Comparison of ENCODE assay signal across 19 cellular contexts in genomic region chr2:29262681-29263260, GRCh38.
A peak's percentile ranks its signal among the peaks of the same experiment; 100 is the strongest.
DNase-seq lines count a peak whose midpoint lies in the region; ATAC-seq, FAIRE-seq and TF ChIP-seq lines count a peak whose summit lies in the region.
"Had no signal": no experiment of that assay in that cellular context is flagged by ENCODE, and none has a peak within 500 bp of the region (broad histone marks: within the 10 kb centered on the region; RNA-seq: fewer than 3 reads in every experiment).

No MANE protein-coding gene starts in this region.

- dilution Hi-C loops in mammary epithelial cell (cut with HindIII; ENCODE audit: low sequenced_read_pairs) = no loop called here

- H2AFZ ChIP-seq in mammary epithelial cell (ENCODE audit: low read depth, low read length) = no peak overlapping the region
- H2AFZ ChIP-seq in SK-N-SH (ENCODE audit: low read depth) = no peak overlapping the region
- H2AFZ ChIP-seq: parathyroid adenoma had no signal

- no peak for ATAC-seq in upper lobe of right lung
- ATAC-seq: activated T-cell treated with anti-CD3 and anti-CD28 coated beads, Interleukin-2, amount 50 U/mL, for 72 hours; left lung had no signal

- peak in 1 of 2 experiments; percentile 98; a peak in 2 of 4 replicates for TF ChIP-seq EP300 in SK-N-SH (IDR thresholded peaks at IDR 0.05; ENCODE audit: borderline replicate concordance in 1 of 2, low read depth in 1 of 2, low read length in 1 of 2)

- no peaks in the 10 kb centered on the region for H3K9me2 ChIP-seq in SK-N-SH

- H3K9ac ChIP-seq in mammary epithelial cell (ENCODE audit: insufficient read depth, low read length) (no peak overlapping the region), SK-N-SH (no peak overlapping the region)
- H3K9ac ChIP-seq: parathyroid adenoma had no signal

- intact Hi-C loops in mammary epithelial cell (cut with micrococcal nuclease) = no loop called here
- intact Hi-C loops in breast epithelium (cut with DNase I; ENCODE audit: low total_unique reads) = no loop called here
- intact Hi-C loops in upper lobe of right lung (cut with DNase I) = no loop called here

- FAIRE-seq in GM19239 (lab: Jason Lieb, UNC) (no peak), HTR-8/SVneo (lab: Jason Lieb, UNC) (no peak)
- FAIRE-seq: TTC549 had no signal

- H3K9me3 ChIP-seq in mammary epithelial cell (replicated peaks; ENCODE audit: insufficient read depth, low read length) = no peaks in the 10 kb centered on the region
- H3K9me3 ChIP-seq in breast epithelium = no peaks in the 10 kb centered on the region
- no peaks in the 10 kb centered on the region for H3K9me3 ChIP-seq in SK-N-SH
- H3K9me3 ChIP-seq in upper lobe of right lung = no peaks in the 10 kb centered on the region
- H3K9me3 ChIP-seq: left lung, SJSA1 had no signal

- no peak overlapping the region for H3K27ac ChIP-seq in mammary epithelial cell (ENCODE audit: insufficient read depth, low read depth, low read length)
- no peak overlapping the region for H3K27ac ChIP-seq in breast epithelium
- H3K27ac ChIP-seq in SK-N-SH (ENCODE audit: low read depth in 2 of 2, low read length in 1 of 2) = peak overlapping the region; percentile 4 to 100; a peak in 3 of 4 replicates
- no peak overlapping the region for H3K27ac ChIP-seq in upper lobe of right lung
- H3K27ac ChIP-seq: left lung, parathyroid adenoma, SJSA1, spleen had no signal

- no peaks in the 10 kb centered on the region for H3F3A ChIP-seq in SK-N-SH (replicated peaks; ENCODE audit: insufficient read depth)

- 77% methylated on average over 7 of the region's 7 CpGs for WGBS in mammary epithelial cell (ENCODE audit: low coverage, missing lambda C conversion rate)
- 52% methylated on average over 7 of the region's 7 CpGs for WGBS in SK-N-SH (ENCODE audit: low lambda C conversion rate)

- H3K4me1 ChIP-seq in mammary epithelial cell (ENCODE audit: insufficient read depth, low read length) (peaks cover 9% of the 10 kb centered on the region), breast epithelium (no peaks in the 10 kb centered on the region), SK-N-SH (ENCODE audit: control insufficient read depth in 1 of 2, insufficient read depth in 2 of 2, low read depth in 1 of 2, low read length in 1 of 2) (peaks cover 0 to 58% of the 10 kb centered on the region in 2 experiments; a peak in 3 of 4 replicates), upper lobe of right lung (no peaks in the 10 kb centered on the region)
- H3K4me1 ChIP-seq: left lung, parathyroid adenoma, spleen had no signal

- H3K4me2 ChIP-seq in mammary epithelial cell (ENCODE audit: insufficient read depth, low read depth, low read length) = no peak overlapping the region
- no peak overlapping the region for H3K4me2 ChIP-seq in SK-N-SH

- TF ChIP-seq CTCF in mammary epithelial cell (conservative IDR thresholded peaks at IDR 0.05 in 1 of 2, IDR thresholded peaks at IDR 0.05 in 1 of 2; ENCODE audit: extremely low read depth in 1 of 2, insufficient read depth in 1 of 2, low read depth in 1 of 2, low read length in 2 of 2) = no peak
- TF ChIP-seq CTCF in breast epithelium (IDR thresholded peaks at IDR 0.05) = no peak
- no peak for TF ChIP-seq CTCF in SK-N-SH (IDR thresholded peaks at IDR 0.05)
- no peak for TF ChIP-seq CTCF in upper lobe of right lung (IDR thresholded peaks at IDR 0.05)

- no peak overlapping the region for H3K4me3 ChIP-seq in mammary epithelial cell (replicated peaks in 1 of 3; ENCODE audit: insufficient read depth in 1 of 3, low read depth in 2 of 3, low read length in 3 of 3)
- no peak overlapping the region for H3K4me3 ChIP-seq in breast epithelium
- H3K4me3 ChIP-seq in SK-N-SH (ENCODE audit: low read depth in 2 of 2, low read length in 1 of 2) = no peak overlapping the region; a peak in 1 of 4 replicates
- no peak overlapping the region for H3K4me3 ChIP-seq in upper lobe of right lung
- H3K4me3 ChIP-seq: left lung, SJSA1, spleen had no signal

- TF ChIP-seq RAD21 in SK-N-SH (IDR thresholded peaks at IDR 0.05; ENCODE audit: low read length) = peak; percentile 33

- TF ChIP-seq POLR2A in breast epithelium (IDR thresholded peaks at IDR 0.05) = no peak

- H3K36me3 ChIP-seq in mammary epithelial cell (ENCODE audit: insufficient read depth, low read length) = no peaks in the 10 kb centered on the region
- no peaks in the 10 kb centered on the region for H3K36me3 ChIP-seq in breast epithelium
- no peaks in the 10 kb centered on the region for H3K36me3 ChIP-seq in SK-N-SH (replicated peaks in 1 of 2; ENCODE audit: control insufficient read depth in 1 of 2, insufficient read depth in 2 of 2, low read length in 1 of 2)
- no peaks in the 10 kb centered on the region for H3K36me3 ChIP-seq in upper lobe of right lung
- H3K36me3 ChIP-seq: left lung, SJSA1, spleen had no signal

- no peaks in the 10 kb centered on the region for H4K20me1 ChIP-seq in mammary epithelial cell (ENCODE audit: insufficient read depth, low read length)
- H4K20me1 ChIP-seq in SK-N-SH (ENCODE audit: insufficient read depth) = no peaks in the 10 kb centered on the region

- CTCF ChIA-PET in mammary epithelial cell (lab: Charles Lee; ENCODE audit: low non-redundant PET) (no interaction called here), SK-N-SH (lab: Yijun Ruan, JAX) (interaction anchor here (0.8 to 3.0 kb wide), 14 partner anchors 10 to 763 kb away, joined by 3 to 16 read pairs (median 4); no protein-coding TSS in a partner anchor)

- in situ Hi-C loops in mammary epithelial cell (cut with MboI; ENCODE audit: low sequenced_read_pairs in 2 of 2) = no loop called here

- BruUV-seq in mammary epithelial cell (replicated peaks; lab: Mats Ljungman, UMichigan) = no TSS peak

- peak; percentile 64 for DNase-seq in mammary epithelial cell
- DNase-seq in breast epithelium (ENCODE audit: low spot score in 2 of 2) = no peak
- DNase-seq in NCI-H146 treated with DMSO at 0.1 percent for 48 hours (lab: John Stamatoyannopoulos, UW; ENCODE audit: unreplicated experiment) = peak; percentile 27
- DNase-seq in SK-N-SH = peak; percentile 79
- no peak for DNase-seq in GM19239 (ENCODE audit: insufficient read length, low spot score)
- DNase-seq in HTR-8/SVneo (ENCODE audit: insufficient read length, low spot score) = no peak
- no peak for DNase-seq in NCI-H446 treated with DMSO at 0.1 percent for 48 hours (lab: John Stamatoyannopoulos, UW)
- DNase-seq in upper lobe of right lung = no peak
- DNase-seq: activated CD4-positive, alpha-beta T cell treated with anti-CD3 and anti-CD28 coated beads, Interleukin-2, amount 50 U/mL, for 48 hours; activated T-cell treated with anti-CD3 and anti-CD28 coated beads, Interleukin-2, amount 50 U/mL, for 72 hours; Calu3; cerebellar nuclear complex; KG1; left lung; NCI-H2171 treated with DMSO at 0.1 percent for 48 hours; spleen had no signal

- H3K27me3 ChIP-seq in mammary epithelial cell (ENCODE audit: insufficient read depth, low read length) (no peaks in the 10 kb centered on the region), breast epithelium (no peaks in the 10 kb centered on the region), SK-N-SH (ENCODE audit: insufficient read depth) (no peaks in the 10 kb centered on the region), upper lobe of right lung (no peaks in the 10 kb centered on the region)
- H3K27me3 ChIP-seq: SJSA1 had no signal

- H3K79me2 ChIP-seq in mammary epithelial cell (ENCODE audit: insufficient read depth, low read length) = no peaks in the 10 kb centered on the region
- no peaks in the 10 kb centered on the region for H3K79me2 ChIP-seq in SK-N-SH (ENCODE audit: insufficient read depth)
- H3K79me2 ChIP-seq: parathyroid adenoma had no signal

- POLR2A ChIA-PET in SK-N-SH (lab: Yijun Ruan, JAX) = interaction anchor here (0.5 to 3.0 kb wide), 20 partner anchors 11 to 763 kb away, joined by 3 to 28 read pairs (median 4); partner anchors contain the start of gene ALK

TF ChIP-seq in SK-N-SH, 30 proteins besides CTCF, POLR2A, EP300 and RAD21 (continues in another document):
- TF ChIP-seq NRF1 (IDR thresholded peaks at IDR 0.05; ENCODE audit: low read depth, low read length) (no peak), GATA2 (CRISPR knock-in tag; IDR thresholded peaks at IDR 0.05) (peak; percentile 94), ELF1 (IDR thresholded peaks at IDR 0.05) (no peak), FOXJ3 (CRISPR knock-in tag; IDR thresholded peaks at IDR 0.05) (peak; percentile 100), RXRA (IDR thresholded peaks at IDR 0.05; ENCODE audit: borderline replicate concordance, low read depth) (no peak), CHD2 (IDR thresholded peaks at IDR 0.05; ENCODE audit: low read length, partially characterized antibody) (peak; percentile 82), NFIC (IDR thresholded peaks at IDR 0.05; ENCODE audit: borderline replicate concordance) (peak; percentile 54; the same call in 1 of the 2 replicates), GABPA (IDR thresholded peaks at IDR 0.05; ENCODE audit: low read depth) (no peak), USF2 (IDR thresholded peaks at IDR 0.05; ENCODE audit: borderline replicate concordance, low read depth, low read length) (no peak), FOXM1 (IDR thresholded peaks at IDR 0.05; ENCODE audit: low read depth) (peak; percentile 53; the same call in 1 of the 2 replicates), RFX5 (IDR thresholded peaks at IDR 0.05; ENCODE audit: low read length) (peak; percentile 48; the same call in 1 of the 2 replicates), TAF1 (IDR thresholded peaks at IDR 0.05; ENCODE audit: borderline replicate concordance, low read depth, low read length) (no peak), YY1 (IDR thresholded peaks at IDR 0.05; ENCODE audit: low read depth) (no peak), SIN3A (IDR thresholded peaks at IDR 0.05; ENCODE audit: borderline replicate concordance, low read depth, low read length) (no peak), RCOR1 (IDR thresholded peaks at IDR 0.05; ENCODE audit: low read length) (peak; percentile 96), TCF12 (IDR thresholded peaks at IDR 0.05) (peak; percentile 61)
- TF ChIP-seq, protein P1, sequence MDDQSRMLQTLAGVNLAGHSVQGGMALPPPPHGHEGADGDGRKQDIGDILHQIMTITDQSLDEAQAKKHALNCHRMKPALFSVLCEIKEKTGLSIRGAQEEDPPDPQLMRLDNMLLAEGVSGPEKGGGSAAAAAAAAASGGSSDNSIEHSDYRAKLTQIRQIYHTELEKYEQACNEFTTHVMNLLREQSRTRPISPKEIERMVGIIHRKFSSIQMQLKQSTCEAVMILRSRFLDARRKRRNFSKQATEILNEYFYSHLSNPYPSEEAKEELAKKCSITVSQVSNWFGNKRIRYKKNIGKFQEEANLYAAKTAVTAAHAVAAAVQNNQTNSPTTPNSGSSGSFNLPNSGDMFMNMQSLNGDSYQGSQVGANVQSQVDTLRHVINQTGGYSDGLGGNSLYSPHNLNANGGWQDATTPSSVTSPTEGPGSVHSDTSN (IDR thresholded peaks at IDR 0.05) = no peak

Comparison
In these comparisons a context has a peak if more than half of its experiments do, and no peak if none do; other contexts are left out.
1. DNase-seq: peak in mammary epithelial cell (single experiment), NCI-H146 treated with DMSO at 0.1 percent for 48 hours (single experiment) and SK-N-SH (single experiment); none in breast epithelium (0 of 2), GM19239 (single experiment), HTR-8/SVneo (single experiment), NCI-H446 treated with DMSO at 0.1 percent for 48 hours (single experiment) and upper lobe of right lung (single experiment).
2. H3K27ac ChIP-seq: peak in SK-N-SH (2 of 2); none in mammary epithelial cell (single experiment), breast epithelium (0 of 2) and upper lobe of right lung (single experiment).